ENCODE assay signal across 8 cellular contexts in genomic region chr3:155323063-155323666, GRCh38. TPM values are rescaled to one million over a fixed set of nuclear protein-coding genes. Genes with fewer than 3 reads are reported as not detected.
DNase-seq lines count a peak whose midpoint lies in the region; ATAC-seq and TF ChIP-seq lines count a peak whose summit lies in the region.

No MANE protein-coding gene starts in this region.

- ATAC-seq in GM19372 (IDR thresholded peaks at IDR 0.05; ENCODE audit: low read depth, unreplicated experiment) (peak; percentile 86), HG03442 (IDR thresholded peaks at IDR 0.05; ENCODE audit: unreplicated experiment) (peak; percentile 81)
- peak; percentile 76 to 83 for ATAC-seq in stimulated activated naive B cell treated with anti-CD40 and anti-IgM and Interleukin-4, amounts not matched to agents 10 μg/mL and 1 μg/mL and 100 μg/mL, for 72 hours (replicated peaks)

- H3K27me3 Mint-ChIP-seq in stimulated activated naive B cell treated with anti-CD40 and anti-IgM and Interleukin-4, amounts not matched to agents 10 μg/mL and 1 μg/mL and 100 μg/mL, for 72 hours = no peaks in the 10 kb centered on the region
- no peaks in the 10 kb centered on the region for H3K27me3 Mint-ChIP-seq in activated T-cell treated with anti-CD3 and anti-CD28 coated beads, Interleukin-2, amount 50 U/mL, for 24 hours

- H3K27ac Mint-ChIP-seq in stimulated activated naive B cell treated with anti-CD40 and anti-IgM and Interleukin-4, amounts not matched to agents 10 μg/mL and 1 μg/mL and 100 μg/mL, for 72 hours = no peak overlapping the region
- no peak overlapping the region for H3K27ac Mint-ChIP-seq in activated T-cell treated with anti-CD3 and anti-CD28 coated beads, Interleukin-2, amount 50 U/mL, for 24 hours

- no peak overlapping the region for H3K4me3 ChIP-seq in ascending aorta

- H3K27ac ChIP-seq in ascending aorta = no peak overlapping the region

- TF ChIP-seq CTCF in ascending aorta (IDR thresholded peaks at IDR 0.05) = peak; percentile 18 to 52 (median 29)

- H3K9me3 Mint-ChIP-seq in stimulated activated naive B cell treated with anti-CD40 and anti-IgM and Interleukin-4, amounts not matched to agents 10 μg/mL and 1 μg/mL and 100 μg/mL, for 72 hours = no peaks in the 10 kb centered on the region
- H3K9me3 Mint-ChIP-seq in activated T-cell treated with anti-CD3 and anti-CD28 coated beads, Interleukin-2, amount 50 U/mL, for 24 hours = no peaks in the 10 kb centered on the region

- H3K4me1 ChIP-seq in ascending aorta = no peaks in the 10 kb centered on the region

- no peaks in the 10 kb centered on the region for H3K36me3 Mint-ChIP-seq in stimulated activated naive B cell treated with anti-CD40 and anti-IgM and Interleukin-4, amounts not matched to agents 10 μg/mL and 1 μg/mL and 100 μg/mL, for 72 hours
- H3K36me3 Mint-ChIP-seq in activated T-cell treated with anti-CD3 and anti-CD28 coated beads, Interleukin-2, amount 50 U/mL, for 24 hours (ENCODE audit: low read depth) = no peaks in the 10 kb centered on the region

- no peak overlapping the region for H3K4me3 Mint-ChIP-seq in stimulated activated naive B cell treated with anti-CD40 and anti-IgM and Interleukin-4, amounts not matched to agents 10 μg/mL and 1 μg/mL and 100 μg/mL, for 72 hours
- H3K4me3 Mint-ChIP-seq in activated T-cell treated with anti-CD3 and anti-CD28 coated beads, Interleukin-2, amount 50 U/mL, for 24 hours = no peak overlapping the region

- no peaks in the 10 kb centered on the region for H3K9me3 ChIP-seq in ascending aorta

- H3K4me1 Mint-ChIP-seq in stimulated activated naive B cell treated with anti-CD40 and anti-IgM and Interleukin-4, amounts not matched to agents 10 μg/mL and 1 μg/mL and 100 μg/mL, for 72 hours = no peaks in the 10 kb centered on the region
- H3K4me1 Mint-ChIP-seq in activated T-cell treated with anti-CD3 and anti-CD28 coated beads, Interleukin-2, amount 50 U/mL, for 24 hours (ENCODE audit: low read depth) = no peaks in the 10 kb centered on the region

- no peaks in the 10 kb centered on the region for H3K36me3 ChIP-seq in ascending aorta

- no peaks in the 10 kb centered on the region for H3K27me3 ChIP-seq in ascending aorta

- intact Hi-C loops in ascending aorta (cut with DNase I) = loop anchor here (2.0 to 5.0 kb wide), 2 partner anchors 562 to 986 kb away; no protein-coding TSS in a partner anchor

- DNase-seq in DMS153 treated with DMSO at 0.1 percent for 48 hours (lab: John Stamatoyannopoulos, UW; ENCODE audit: unreplicated experiment) = peak; percentile 72
- DNase-seq in NCI-H446 (lab: John Stamatoyannopoulos, UW) = peak; percentile 39 to 84
- no peak for DNase-seq in ascending aorta (ENCODE audit: low spot score in 2 of 2)
- peak; percentile 42 for DNase-seq in iPS DF 19.7 (ENCODE audit: low read depth, low spot score)
- peak; percentile 18 for DNase-seq in stimulated activated naive B cell treated with anti-CD40 and anti-IgM and Interleukin-4, amounts not matched to agents 10 μg/mL and 1 μg/mL and 100 μg/mL, for 72 hours
- no peak for DNase-seq in activated T-cell treated with anti-CD3 and anti-CD28 coated beads, Interleukin-2, amount 50 U/mL, for 24 hours

RNA-seq across cellular contexts. Expression of gene STRIT1, which starts 29.7 kb away (rescaled TPM):
- total RNA-seq in ascending aorta = not detected

Comparison
In these comparisons a context has a peak if more than half of its experiments do, and no peak if none do; other contexts are left out.
1. DNase-seq: peak in DMS153 treated with DMSO at 0.1 percent for 48 hours (single experiment), NCI-H446 (2 of 2), iPS DF 19.7 (single experiment) and stimulated activated naive B cell treated with anti-CD40 and anti-IgM and Interleukin-4, amounts not matched to agents 10 μg/mL and 1 μg/mL and 100 μg/mL, for 72 hours (single experiment); none in ascending aorta (0 of 2) and activated T-cell treated with anti-CD3 and anti-CD28 coated beads, Interleukin-2, amount 50 U/mL, for 24 hours (single experiment).
2. Peak in every context shown above with its lines, with median percentiles within 50 percentile points of each other: ATAC-seq.